In genomic region chr6:1569377-1569776, GRCh38 we compare ENCODE assay signal across 11 cellular contexts. TPM values are rescaled to one million over a fixed set of nuclear protein-coding genes. Genes with fewer than 3 reads are reported as not detected.
"Had no signal": no experiment of that assay in that cellular context is flagged by ENCODE, and none has a peak within 500 bp of the region (broad histone marks: within the 10 kb centered on the region; RNA-seq: fewer than 3 reads in every experiment).

No MANE protein-coding gene starts in this region.

- H3K27ac ChIP-seq: GM23248 had no signal

- H3K9ac ChIP-seq: GM23248 had no signal

- H3K36me3 ChIP-seq: HAP-1 had no signal

- H3K4me2 ChIP-seq: GM23338 had no signal

- FAIRE-seq: H54 had no signal

- ATAC-seq: GM23338, HCT116 had no signal

- H2AFZ ChIP-seq: GM23248, GM23338 had no signal

- DNase-seq: GM23248, GOT3, H7, H9, HCEC 1CT, HFFc6 had no signal

- H3K4me3 ChIP-seq: GM23248, GM23338, HAP-1 had no signal

- H3K4me1 ChIP-seq: HAP-1 had no signal

- H3K9me3 ChIP-seq: HAP-1 had no signal

RNA-seq across cellular contexts. Expression of gene FOXC1, which starts 40.3 kb away (rescaled TPM):
- total RNA-seq: H9 had no signal
- polyA plus RNA-seq: H1 had no signal
